8 cellular contexts compared by ENCODE assay signal in the genomic region with DNA sequence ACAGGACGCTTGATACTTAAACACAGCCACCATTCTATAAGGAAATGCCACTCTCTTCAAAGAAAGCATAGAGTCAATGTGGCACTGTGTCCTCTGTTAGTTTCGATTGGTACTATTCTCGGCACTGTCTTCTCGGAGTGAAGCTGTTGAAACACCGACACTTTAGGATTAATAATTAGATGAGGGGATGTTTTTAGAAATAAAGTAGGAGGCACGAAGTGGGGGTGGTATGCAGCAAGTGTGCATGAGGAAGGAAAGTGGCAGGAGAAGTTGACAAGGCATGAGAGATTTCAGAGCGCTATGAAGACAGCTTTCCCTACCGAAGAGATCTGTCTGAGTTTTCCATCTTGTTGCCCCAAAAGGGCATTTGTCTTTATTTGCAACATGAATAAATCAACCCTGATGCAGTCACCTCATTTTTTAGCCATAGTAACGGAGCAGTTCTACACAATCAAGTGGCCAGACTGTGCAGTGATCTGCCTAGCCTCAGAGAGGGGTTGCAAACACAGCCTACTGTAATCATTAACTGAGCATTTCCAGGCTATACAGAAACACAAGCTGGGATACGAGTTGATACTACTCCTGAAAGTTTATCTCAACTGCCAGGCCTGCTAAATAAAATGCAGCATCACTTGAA. TPM values are rescaled to one million over a fixed set of nuclear protein-coding genes. Genes with fewer than 3 reads are reported as not detected.
DNase-seq lines count a peak whose midpoint lies in the region; ATAC-seq, FAIRE-seq and TF ChIP-seq lines count a peak whose summit lies in the region.

No MANE protein-coding gene starts in this region.

- peak overlapping the region; percentile 42 for H3K4me3 ChIP-seq in A549
- H3K4me3 ChIP-seq in left lung, result peak overlapping the region in 1 of 2 donors; percentile 29

- TF ChIP-seq CTCF in A549 (IDR thresholded peaks at IDR 0.05) (no peak), activated B cell treated with CpG ODN at 0.5 μM for 24 hours (IDR thresholded peaks at IDR 0.05) (no peak), left lung (IDR thresholded peaks at IDR 0.05) (no peak)

- FAIRE-seq in A549 (lab: Jason Lieb, UNC), result no peak

- no peaks in the 10 kb centered on the region for H3K9me3 Mint-ChIP-seq in activated B cell treated with CpG ODN at 0.5 μM for 24 hours

- no peaks in the 10 kb centered on the region for H3K36me3 ChIP-seq in left lung

- intact Hi-C loops in activated B cell treated with CpG ODN at 0.5 μM for 24 hours (cut with micrococcal nuclease) (loop anchor here (1.0 to 10.0 kb wide), 6 partner anchors 8 to 826 kb away; partner anchors contain the start of genes CCSER1, GPRIN3 and HERC3), left lung (cut with DNase I) (no loop called here)

- peak overlapping the region; percentile 70 for H3K4me3 Mint-ChIP-seq in activated B cell treated with CpG ODN at 0.5 μM for 24 hours

- no peak for TF ChIP-seq EP300 in A549 (IDR thresholded peaks at IDR 0.05)

- peak overlapping the region; percentile 78 to 85 for H3K27ac ChIP-seq in A549
- H3K27ac ChIP-seq in left lung, result peak overlapping the region; percentile 33 to 50

- H3K27me3 Mint-ChIP-seq in activated B cell treated with CpG ODN at 0.5 μM for 24 hours, result peaks cover 3% of the 10 kb centered on the region

- POLR2A ChIA-PET in A549 (lab: Yijun Ruan, JAX) (no interaction called here), activated B cell treated with CpG ODN at 0.5 μM for 24 hours (lab: Charles Lee) (interaction anchor here (0.8 to 1.8 kb wide), 3 partner anchors 8 to 18 kb away, joined by 3 to 5 read pairs (median 3); partner anchors contain the start of gene GPRIN3)

- DNase-seq in A549 (ENCODE audit: low read depth in 1 of 2, low spot score in 1 of 2) (peak in 1 of 2 experiments; percentile 64), activated B cell treated with CpG ODN at 0.5 μM for 24 hours (no peak), left lung (no peak), SW480 (ENCODE audit: low spot score) (no peak), NCI-H1105 (lab: John Stamatoyannopoulos, UW) (no peak), H4 (ENCODE audit: low spot score) (no peak)

- no peak for TF ChIP-seq POLR2A in A549 (IDR thresholded peaks at IDR 0.05; ENCODE audit: low read length)

- H3K4me2 ChIP-seq in A549, result peak overlapping the region; percentile 98

- H3K9me3 ChIP-seq in A549 (no peaks in the 10 kb centered on the region), left lung (no peaks in the 10 kb centered on the region)

- H3K27ac Mint-ChIP-seq in activated B cell treated with CpG ODN at 0.5 μM for 24 hours, result peak overlapping the region; percentile 54

- ATAC-seq in A549 (peak; percentile 79 to 80), GM21576 (IDR thresholded peaks at IDR 0.05; ENCODE audit: unreplicated experiment) (peak; percentile 35), activated B cell treated with CpG ODN at 0.5 μM for 24 hours (ENCODE audit: low read depth) (peak; percentile 55), left lung (peak; percentile 69), HG02840 (IDR thresholded peaks at IDR 0.05; ENCODE audit: low FRiP score, unreplicated experiment) (no peak)

- CTCF ChIA-PET in A549 (lab: Yijun Ruan, JAX), result interaction anchor here (1.1 to 1.4 kb wide), 3 partner anchors 10 to 23 kb away, joined by 3 read pairs; no protein-coding TSS in a partner anchor
- CTCF ChIA-PET in activated B cell treated with CpG ODN at 0.5 μM for 24 hours (lab: Charles Lee), result interaction anchor here (1.3 to 1.7 kb wide), 3 partner anchors 15 to 39 kb away, joined by 3 read pairs; no protein-coding TSS in a partner anchor

- no peaks in the 10 kb centered on the region for H3K27me3 ChIP-seq in left lung

- 3% methylated on average over 10 of the region's 10 CpGs for WGBS in A549 (ENCODE audit: missing lambda C conversion rate)

- H3K4me1 Mint-ChIP-seq in activated B cell treated with CpG ODN at 0.5 μM for 24 hours, result peaks cover 48% of the 10 kb centered on the region

- H3K4me1 ChIP-seq in A549, result peaks cover 76% of the 10 kb centered on the region
- H3K4me1 ChIP-seq in left lung, result peaks cover 0 to 79% of the 10 kb centered on the region in 2 donors

- no peaks in the 10 kb centered on the region for H3K36me3 Mint-ChIP-seq in activated B cell treated with CpG ODN at 0.5 μM for 24 hours (ENCODE audit: low read depth)

- TF ChIP-seq RAD21 in A549 (conservative IDR thresholded peaks at IDR 0.05 in 1 of 2, IDR thresholded peaks at IDR 0.05 in 1 of 2), result no peak

TF ChIP-seq in A549, 52 proteins besides CTCF, POLR2A, EP300 and RAD21:
- TF ChIP-seq MYC (IDR thresholded peaks at IDR 0.05; ENCODE audit: borderline replicate concordance, low read length), result no peak
- no peak for TF ChIP-seq E2F6 (IDR thresholded peaks at IDR 0.05; ENCODE audit: borderline replicate concordance, low read depth)
- no peak for TF ChIP-seq HEYL (CRISPR knock-in tag; IDR thresholded peaks at IDR 0.05)
- no peak for TF ChIP-seq CHD2 (IDR thresholded peaks at IDR 0.05; ENCODE audit: low read length, partially characterized antibody)
- no peak for TF ChIP-seq BHLHE40 (IDR thresholded peaks at IDR 0.05; ENCODE audit: low read depth, low read length)
- TF ChIP-seq ZC3H11A (IDR thresholded peaks at IDR 0.05), result no peak
- no peak; the same call in 1 of the 2 replicates for TF ChIP-seq MAX (IDR thresholded peaks at IDR 0.05)
- no peak for TF ChIP-seq RARB (CRISPR knock-in tag; IDR thresholded peaks at IDR 0.05)
- no peak for TF ChIP-seq PHF8 (IDR thresholded peaks at IDR 0.05; ENCODE audit: borderline replicate concordance, low read depth)
- TF ChIP-seq HOXB5 (CRISPR knock-in tag; IDR thresholded peaks at IDR 0.05), result no peak

RNA-seq across cellular contexts. Expression of gene GPRIN3, which starts 8.3 kb away (rescaled TPM):
- polyA plus RNA-seq in A549 (2011; rRNA removed), result 18.7 and 23.2 TPM in 2 replicates
- polyA plus RNA-seq in A549 (2012; cell fraction: cytosol; rRNA removed), result 1.9 and 2.6 TPM in 2 replicates
- 2.9 and 4.5 TPM in 2 replicates for polyA plus RNA-seq in A549 (2012; cell fraction: nucleus; rRNA removed)
- 5.8 to 6.8 TPM (median 6.4 TPM) in 3 replicates for polyA plus RNA-seq in A549 (2017; fragmentation: RNase III; extraction: RNeasy Plus Mini Kit Qiagen cat#74134 plus additional on column Dnase treatment)
- polyA minus RNA-seq in A549 (2011; rRNA and poly(A)+ RNA removed), result 47.3 and 56.1 TPM in 2 replicates
- 1.8 and 1.9 TPM in 2 replicates for total RNA-seq in activated B cell treated with CpG ODN at 0.5 μM for 24 hours
- total RNA-seq in left lung, result 10 to 100 TPM in 1 of 2 donors, 1 to 10 TPM in 1; 9.4 to 14.1 TPM
- total RNA-seq in H4 (2014; rRNA removed; shearing (Covaris generic)), result 0.53 and 0.62 TPM in 2 replicates
